Comparison of ENCODE assay signal across 1 cellular context in the genomic region with DNA sequence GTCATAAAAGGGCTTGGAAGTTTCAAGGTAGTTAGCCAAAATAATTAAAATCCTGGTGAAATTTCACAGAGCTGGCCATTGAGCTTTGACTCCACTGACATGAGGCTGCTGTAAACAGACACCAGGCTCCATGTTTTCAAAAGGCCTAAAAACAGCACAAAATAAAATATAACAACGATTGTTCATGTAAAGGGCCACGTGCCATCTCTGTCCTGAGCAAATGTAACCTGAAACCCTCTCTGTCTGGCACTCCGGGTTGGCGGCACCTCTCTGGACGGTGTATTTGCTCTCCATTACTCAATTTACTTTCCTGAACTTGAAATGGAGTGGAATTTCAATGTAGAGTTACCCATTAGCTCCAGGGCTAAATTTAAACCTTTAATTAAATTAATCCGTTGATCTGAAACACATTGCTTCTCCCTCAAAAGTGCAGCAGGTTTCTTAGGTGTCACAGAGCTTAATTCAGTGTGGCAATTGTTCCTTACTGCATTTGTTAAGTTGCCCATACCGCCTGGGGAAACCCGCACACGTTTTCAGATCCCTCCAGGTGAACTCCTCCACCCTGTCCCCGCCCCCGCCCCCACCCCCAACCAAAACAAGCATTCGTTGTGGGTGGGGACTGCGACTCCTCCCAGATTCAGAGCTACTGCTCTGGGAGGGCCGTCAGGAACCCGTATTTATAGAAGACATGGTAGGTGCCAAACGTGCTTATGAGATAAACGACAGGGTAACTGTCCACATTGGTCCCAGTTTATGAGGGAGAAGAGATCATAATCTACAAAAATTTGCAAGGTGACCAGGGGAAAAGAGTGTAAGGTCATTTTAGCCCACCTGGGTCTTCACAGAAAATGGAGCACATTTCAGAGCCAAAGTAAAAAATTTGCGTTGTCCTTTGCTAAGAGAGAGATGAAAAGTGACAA.
TF ChIP-seq lines count a peak whose summit lies in the region.

No MANE protein-coding gene starts in this region.

TF ChIP-seq in HepG2, 621 proteins besides CTCF, POLR2A, EP300 and RAD21 (continued from another document and continues in another):
- TF ChIP-seq, protein P1, sequence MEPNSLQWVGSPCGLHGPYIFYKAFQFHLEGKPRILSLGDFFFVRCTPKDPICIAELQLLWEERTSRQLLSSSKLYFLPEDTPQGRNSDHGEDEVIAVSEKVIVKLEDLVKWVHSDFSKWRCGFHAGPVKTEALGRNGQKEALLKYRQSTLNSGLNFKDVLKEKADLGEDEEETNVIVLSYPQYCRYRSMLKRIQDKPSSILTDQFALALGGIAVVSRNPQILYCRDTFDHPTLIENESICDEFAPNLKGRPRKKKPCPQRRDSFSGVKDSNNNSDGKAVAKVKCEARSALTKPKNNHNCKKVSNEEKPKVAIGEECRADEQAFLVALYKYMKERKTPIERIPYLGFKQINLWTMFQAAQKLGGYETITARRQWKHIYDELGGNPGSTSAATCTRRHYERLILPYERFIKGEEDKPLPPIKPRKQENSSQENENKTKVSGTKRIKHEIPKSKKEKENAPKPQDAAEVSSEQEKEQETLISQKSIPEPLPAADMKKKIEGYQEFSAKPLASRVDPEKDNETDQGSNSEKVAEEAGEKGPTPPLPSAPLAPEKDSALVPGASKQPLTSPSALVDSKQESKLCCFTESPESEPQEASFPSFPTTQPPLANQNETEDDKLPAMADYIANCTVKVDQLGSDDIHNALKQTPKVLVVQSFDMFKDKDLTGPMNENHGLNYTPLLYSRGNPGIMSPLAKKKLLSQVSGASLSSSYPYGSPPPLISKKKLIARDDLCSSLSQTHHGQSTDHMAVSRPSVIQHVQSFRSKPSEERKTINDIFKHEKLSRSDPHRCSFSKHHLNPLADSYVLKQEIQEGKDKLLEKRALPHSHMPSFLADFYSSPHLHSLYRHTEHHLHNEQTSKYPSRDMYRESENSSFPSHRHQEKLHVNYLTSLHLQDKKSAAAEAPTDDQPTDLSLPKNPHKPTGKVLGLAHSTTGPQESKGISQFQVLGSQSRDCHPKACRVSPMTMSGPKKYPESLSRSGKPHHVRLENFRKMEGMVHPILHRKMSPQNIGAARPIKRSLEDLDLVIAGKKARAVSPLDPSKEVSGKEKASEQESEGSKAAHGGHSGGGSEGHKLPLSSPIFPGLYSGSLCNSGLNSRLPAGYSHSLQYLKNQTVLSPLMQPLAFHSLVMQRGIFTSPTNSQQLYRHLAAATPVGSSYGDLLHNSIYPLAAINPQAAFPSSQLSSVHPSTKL (CRISPR knock-in tag; IDR thresholded peaks at IDR 0.05), result peak; percentile 85
- TF ChIP-seq NCOR1 (IDR thresholded peaks at IDR 0.05; ENCODE audit: borderline replicate concordance, low read length) (peak; percentile 61; the same call in 1 of the 2 replicates), ZNF788 (CRISPR knock-in tag; IDR thresholded peaks at IDR 0.05; ENCODE audit: borderline replicate concordance) (no peak), ZNF766 (CRISPR knock-in tag; IDR thresholded peaks at IDR 0.05; ENCODE audit: borderline replicate concordance) (no peak), SIX1 (CRISPR knock-in tag; IDR thresholded peaks at IDR 0.05; ENCODE audit: borderline replicate concordance) (peak; percentile 99), ELF1 (CRISPR knock-in tag; IDR thresholded peaks at IDR 0.05) (no peak), MED1 (CRISPR knock-in tag; IDR thresholded peaks at IDR 0.05) (0 out of 2 replicates have a peak, but pooled peaks have one; percentile 31), SIX4 (CRISPR knock-in tag; IDR thresholded peaks at IDR 0.05) (peak; percentile 99), TEAD2 (CRISPR knock-in tag; IDR thresholded peaks at IDR 0.05) (no peak), ZBTB3 (CRISPR knock-in tag; IDR thresholded peaks at IDR 0.05; ENCODE audit: borderline replicate concordance, low read depth) (0 out of 2 replicates have a peak, but pooled peaks have one; percentile 32), HCFC1 (IDR thresholded peaks at IDR 0.05; ENCODE audit: low read depth, low read length) (no peak), PCBP1 (IDR thresholded peaks at IDR 0.05; ENCODE audit: borderline replicate concordance, low read depth, low read length) (no peak), SOX5 (CRISPR knock-in tag; IDR thresholded peaks at IDR 0.05; ENCODE audit: borderline replicate concordance) (peak; percentile 81), ZMYM3 (CRISPR knock-in tag; IDR thresholded peaks at IDR 0.05) (no peak), TBL1XR1 (IDR thresholded peaks at IDR 0.05; ENCODE audit: borderline replicate concordance, low read length, partially characterized antibody) (peak; percentile 68), AGO2 (optimal IDR thresholded peaks at IDR 0.05; ENCODE audit: low read depth, low read length) (no peak), ZNF317 (CRISPR knock-in tag; IDR thresholded peaks at IDR 0.05) (no peak), STAT5B (CRISPR knock-in tag; IDR thresholded peaks at IDR 0.05) (no peak), ARNT2 (CRISPR knock-in tag; IDR thresholded peaks at IDR 0.05; ENCODE audit: low read depth) (0 out of 2 replicates have a peak, but pooled peaks have one; percentile 6), SMAD3 (CRISPR knock-in tag; IDR thresholded peaks at IDR 0.05) (no peak), BHLHE40 (IDR thresholded peaks at IDR 0.05; ENCODE audit: low read length) (peak; percentile 91), GATAD2A (CRISPR knock-in tag; IDR thresholded peaks at IDR 0.05) (peak; percentile 64), YEATS2 (CRISPR knock-in tag; IDR thresholded peaks at IDR 0.05; ENCODE audit: borderline replicate concordance) (no peak; the same call in 1 of the 2 replicates), EHMT2 (IDR thresholded peaks at IDR 0.05; ENCODE audit: borderline replicate concordance, low read depth, low read length) (peak; percentile 47; the same call in 1 of the 2 replicates), SUZ12 (IDR thresholded peaks at IDR 0.05; ENCODE audit: low read depth, low read length) (no peak), REXO4 (CRISPR knock-in tag; IDR thresholded peaks at IDR 0.05; ENCODE audit: borderline replicate concordance) (no peak), MYC (CRISPR knock-in tag; IDR thresholded peaks at IDR 0.05; ENCODE audit: borderline replicate concordance) (peak; percentile 42; the same call in 1 of the 2 replicates), ARNTL (CRISPR knock-in tag; IDR thresholded peaks at IDR 0.05) (peak; percentile 86), YEATS4 (CRISPR knock-in tag; IDR thresholded peaks at IDR 0.05; ENCODE audit: borderline replicate concordance) (peak; percentile 42; the same call in 1 of the 2 replicates), SMAD1 (CRISPR knock-in tag; IDR thresholded peaks at IDR 0.05; ENCODE audit: borderline replicate concordance, low read depth) (no peak), HOXA9 (CRISPR knock-in tag; IDR thresholded peaks at IDR 0.05; ENCODE audit: borderline replicate concordance) (no peak), NR3C1 (CRISPR knock-in tag; IDR thresholded peaks at IDR 0.05) (no peak), KLF11 (CRISPR knock-in tag; IDR thresholded peaks at IDR 0.05) (no peak), PAF1 (CRISPR knock-in tag; IDR thresholded peaks at IDR 0.05) (no peak), POLR2AphosphoS5 (IDR thresholded peaks at IDR 0.05; ENCODE audit: low read depth, low read length) (peak; percentile 95), ZNF678 (CRISPR knock-in tag; IDR thresholded peaks at IDR 0.05) (no peak)
- TF ChIP-seq, protein P2, sequence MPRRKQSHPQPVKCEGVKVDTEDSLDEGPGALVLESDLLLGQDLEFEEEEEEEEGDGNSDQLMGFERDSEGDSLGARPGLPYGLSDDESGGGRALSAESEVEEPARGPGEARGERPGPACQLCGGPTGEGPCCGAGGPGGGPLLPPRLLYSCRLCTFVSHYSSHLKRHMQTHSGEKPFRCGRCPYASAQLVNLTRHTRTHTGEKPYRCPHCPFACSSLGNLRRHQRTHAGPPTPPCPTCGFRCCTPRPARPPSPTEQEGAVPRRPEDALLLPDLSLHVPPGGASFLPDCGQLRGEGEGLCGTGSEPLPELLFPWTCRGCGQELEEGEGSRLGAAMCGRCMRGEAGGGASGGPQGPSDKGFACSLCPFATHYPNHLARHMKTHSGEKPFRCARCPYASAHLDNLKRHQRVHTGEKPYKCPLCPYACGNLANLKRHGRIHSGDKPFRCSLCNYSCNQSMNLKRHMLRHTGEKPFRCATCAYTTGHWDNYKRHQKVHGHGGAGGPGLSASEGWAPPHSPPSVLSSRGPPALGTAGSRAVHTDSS (CRISPR knock-in tag; conservative IDR thresholded peaks at IDR 0.05), result no peak
- TF ChIP-seq, protein P3, sequence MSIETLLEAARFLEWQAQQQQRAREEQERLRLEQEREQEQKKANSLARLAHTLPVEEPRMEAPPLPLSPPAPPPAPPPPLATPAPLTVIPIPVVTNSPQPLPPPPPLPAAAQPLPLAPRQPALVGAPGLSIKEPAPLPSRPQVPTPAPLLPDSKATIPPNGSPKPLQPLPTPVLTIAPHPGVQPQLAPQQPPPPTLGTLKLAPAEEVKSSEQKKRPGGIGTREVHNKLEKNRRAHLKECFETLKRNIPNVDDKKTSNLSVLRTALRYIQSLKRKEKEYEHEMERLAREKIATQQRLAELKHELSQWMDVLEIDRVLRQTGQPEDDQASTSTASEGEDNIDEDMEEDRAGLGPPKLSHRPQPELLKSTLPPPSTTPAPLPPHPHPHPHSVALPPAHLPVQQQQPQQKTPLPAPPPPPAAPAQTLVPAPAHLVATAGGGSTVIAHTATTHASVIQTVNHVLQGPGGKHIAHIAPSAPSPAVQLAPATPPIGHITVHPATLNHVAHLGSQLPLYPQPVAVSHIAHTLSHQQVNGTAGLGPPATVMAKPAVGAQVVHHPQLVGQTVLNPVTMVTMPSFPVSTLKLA (IDR thresholded peaks at IDR 0.05), result peak; percentile 50
- TF ChIP-seq, protein P4, sequence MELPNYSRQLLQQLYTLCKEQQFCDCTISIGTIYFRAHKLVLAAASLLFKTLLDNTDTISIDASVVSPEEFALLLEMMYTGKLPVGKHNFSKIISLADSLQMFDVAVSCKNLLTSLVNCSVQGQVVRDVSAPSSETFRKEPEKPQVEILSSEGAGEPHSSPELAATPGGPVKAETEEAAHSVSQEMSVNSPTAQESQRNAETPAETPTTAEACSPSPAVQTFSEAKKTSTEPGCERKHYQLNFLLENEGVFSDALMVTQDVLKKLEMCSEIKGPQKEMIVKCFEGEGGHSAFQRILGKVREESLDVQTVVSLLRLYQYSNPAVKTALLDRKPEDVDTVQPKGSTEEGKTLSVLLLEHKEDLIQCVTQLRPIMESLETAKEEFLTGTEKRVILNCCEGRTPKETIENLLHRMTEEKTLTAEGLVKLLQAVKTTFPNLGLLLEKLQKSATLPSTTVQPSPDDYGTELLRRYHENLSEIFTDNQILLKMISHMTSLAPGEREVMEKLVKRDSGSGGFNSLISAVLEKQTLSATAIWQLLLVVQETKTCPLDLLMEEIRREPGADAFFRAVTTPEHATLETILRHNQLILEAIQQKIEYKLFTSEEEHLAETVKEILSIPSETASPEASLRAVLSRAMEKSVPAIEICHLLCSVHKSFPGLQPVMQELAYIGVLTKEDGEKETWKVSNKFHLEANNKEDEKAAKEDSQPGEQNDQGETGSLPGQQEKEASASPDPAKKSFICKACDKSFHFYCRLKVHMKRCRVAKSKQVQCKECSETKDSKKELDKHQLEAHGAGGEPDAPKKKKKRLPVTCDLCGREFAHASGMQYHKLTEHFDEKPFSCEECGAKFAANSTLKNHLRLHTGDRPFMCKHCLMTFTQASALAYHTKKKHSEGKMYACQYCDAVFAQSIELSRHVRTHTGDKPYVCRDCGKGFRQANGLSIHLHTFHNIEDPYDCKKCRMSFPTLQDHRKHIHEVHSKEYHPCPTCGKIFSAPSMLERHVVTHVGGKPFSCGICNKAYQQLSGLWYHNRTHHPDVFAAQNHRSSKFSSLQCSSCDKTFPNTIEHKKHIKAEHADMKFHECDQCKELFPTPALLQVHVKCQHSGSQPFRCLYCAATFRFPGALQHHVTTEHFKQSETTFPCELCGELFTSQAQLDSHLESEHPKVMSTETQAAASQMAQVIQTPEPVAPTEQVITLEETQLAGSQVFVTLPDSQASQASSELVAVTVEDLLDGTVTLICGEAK (IDR thresholded peaks at IDR 0.05), result no peak
- TF ChIP-seq, protein P4 (CRISPR knock-in tag; IDR thresholded peaks at IDR 0.05), result peak; percentile 34; the same call in 1 of the 2 replicates
- TF ChIP-seq, protein P5, sequence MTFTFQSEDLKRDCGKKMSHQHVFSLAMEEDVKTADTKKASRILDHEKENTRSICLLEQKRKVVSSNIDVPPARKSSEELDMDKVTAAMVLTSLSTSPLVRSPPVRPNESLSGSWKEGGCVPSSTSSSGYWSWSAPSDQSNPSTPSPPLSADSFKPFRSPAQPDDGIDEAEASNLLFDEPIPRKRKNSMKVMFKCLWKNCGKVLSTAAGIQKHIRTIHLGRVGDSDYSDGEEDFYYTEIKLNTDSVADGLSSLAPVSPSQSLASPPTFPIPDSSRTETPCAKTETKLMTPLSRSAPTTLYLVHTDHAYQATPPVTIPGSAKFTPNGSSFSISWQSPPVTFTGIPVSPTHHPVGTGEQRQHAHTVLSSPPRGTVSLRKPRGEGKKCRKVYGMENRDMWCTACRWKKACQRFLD (CRISPR knock-in tag; IDR thresholded peaks at IDR 0.05; ENCODE audit: borderline replicate concordance), result no peak; the same call in 1 of the 2 replicates
